ENCODE assay signal across 26 cellular contexts in the genomic region with DNA sequence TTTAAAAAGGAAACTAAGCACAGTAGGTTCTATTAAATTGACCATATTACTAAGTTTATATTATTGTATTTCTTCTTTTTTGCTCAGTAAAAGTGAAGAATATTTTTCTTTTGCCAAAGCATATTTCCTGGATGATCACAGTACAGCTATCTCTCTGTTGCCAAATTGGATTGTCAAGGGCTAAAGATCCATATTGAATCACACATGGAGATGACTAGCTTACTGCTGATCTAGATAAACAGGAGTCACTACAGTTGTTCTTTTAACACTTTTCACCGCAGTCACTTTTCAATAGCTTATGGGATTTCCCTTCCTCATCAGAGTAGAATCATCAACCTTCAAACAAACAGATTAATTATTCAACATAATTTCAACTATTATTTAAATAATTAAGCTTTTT.
DNase-seq lines count a peak whose midpoint lies in the region; ATAC-seq lines count a peak whose summit lies in the region.
"Had no signal": no experiment of that assay in that cellular context is flagged by ENCODE, and none has a peak within 500 bp of the region (broad histone marks: within the 10 kb centered on the region; RNA-seq: fewer than 3 reads in every experiment).

No MANE protein-coding gene starts in this region.

- intact Hi-C loops in activated CD4-positive, alpha-beta T cell treated with anti-CD3 and anti-CD28 coated beads, Interleukin-2, amount 10 ng/mL, durations not matched to agents 24 days and 14 days (cut with micrococcal nuclease) = no loop called here

- peak; percentile 28 for DNase-seq in LHCN-M2 (ENCODE audit: low read depth)
- DNase-seq in SK-N-MC (ENCODE audit: low read depth, low spot score) = no peak
- no peak for DNase-seq in left lobe of liver (ENCODE audit: low spot score)
- DNase-seq in activated CD4-positive, alpha-beta T cell treated with anti-CD3 and anti-CD28 coated beads, Interleukin-2, amount 10 ng/mL, durations not matched to agents 24 days and 14 days = no peak
- no peak for DNase-seq in activated CD4-positive, alpha-beta T cell treated with anti-CD3 and anti-CD28 coated beads, Interleukin-2, amount 10 ng/mL, durations not matched to agents 7 days and 5 days
- no peak for DNase-seq in putamen (ENCODE audit: low spot score)
- DNase-seq: BE2C; CD8-positive, alpha-beta memory T cell; DMS 273 treated with DMSO at 0.1 percent for 48 hours; DMS79 treated with DMSO at 0.1 percent for 48 hours; NCI-H1092; NCI-H1417 treated with DMSO at 0.1 percent for 48 hours; NCI-H1694 treated with DMSO at 0.1 percent for 48 hours; NCI-H2081; NCI-H2171; NCI-H226; NCI-H510A; NCI-H69; NK-92 treated with Interleukin-12 subunit alpha and Interleukin-12 subunit beta, amount 100 ng/mL, for 24 hours; PC-9; SJCRH30 had no signal

- no peak overlapping the region for H3K27ac Mint-ChIP-seq in activated CD4-positive, alpha-beta T cell treated with anti-CD3 and anti-CD28 coated beads, Interleukin-2, amount 10 ng/mL, durations not matched to agents 24 days and 14 days
- no peak overlapping the region for H3K27ac Mint-ChIP-seq in activated CD4-positive, alpha-beta T cell treated with anti-CD3 and anti-CD28 coated beads, Interleukin-2, amount 10 ng/mL, durations not matched to agents 7 days and 5 days
- H3K27ac Mint-ChIP-seq: CD14-positive monocyte; CD8-positive, alpha-beta memory T cell had no signal

- no peaks in the 10 kb centered on the region for H3K9me3 ChIP-seq in SK-N-MC (ENCODE audit: low read depth, low read length)
- no peaks in the 10 kb centered on the region for H3K9me3 ChIP-seq in skeletal muscle tissue (ENCODE audit: control insufficient read depth in 3 of 3, low read length in 3 of 3)
- H3K9me3 ChIP-seq: BE2C, SJCRH30 had no signal

- peaks cover 8 to 19% (median 9%) of the 10 kb centered on the region in 3 donors for H3K4me1 ChIP-seq in skeletal muscle tissue (ENCODE audit: control insufficient read depth in 3 of 3, insufficient read depth in 3 of 3, low read length in 3 of 3)
- H3K4me1 ChIP-seq: BE2C had no signal

- peak overlapping the region; percentile 7 for H3K9ac ChIP-seq in SK-N-MC (ENCODE audit: insufficient read length)
- no peak overlapping the region for H3K9ac ChIP-seq in skeletal muscle tissue (ENCODE audit: low read depth in 1 of 3, low read length in 3 of 3)

- CTCF ChIA-PET in activated CD4-positive, alpha-beta T cell treated with anti-CD3 and anti-CD28 coated beads, Interleukin-2, amount 10 ng/mL, durations not matched to agents 7 days and 5 days (lab: Charles Lee) = no interaction called here

- H3K36me3 ChIP-seq in SK-N-MC (ENCODE audit: insufficient read depth, low read length) (no peaks in the 10 kb centered on the region), skeletal muscle tissue (ENCODE audit: control insufficient read depth in 3 of 3, insufficient read depth in 3 of 3, low read length in 3 of 3) (no peaks in the 10 kb centered on the region)
- H3K36me3 ChIP-seq: BE2C, SJCRH30 had no signal

- no peak overlapping the region for H3K4me3 Mint-ChIP-seq in activated CD4-positive, alpha-beta T cell treated with anti-CD3 and anti-CD28 coated beads, Interleukin-2, amount 10 ng/mL, durations not matched to agents 24 days and 14 days
- H3K4me3 Mint-ChIP-seq in activated CD4-positive, alpha-beta T cell treated with anti-CD3 and anti-CD28 coated beads, Interleukin-2, amount 10 ng/mL, durations not matched to agents 7 days and 5 days = no peak overlapping the region
- H3K4me3 Mint-ChIP-seq: CD14-positive monocyte; CD8-positive, alpha-beta memory T cell had no signal

- peak; percentile 53 for ATAC-seq in left lobe of liver
- ATAC-seq: HCT116, Right ventricle myocardium inferior had no signal

- no peaks in the 10 kb centered on the region for H3K27me3 ChIP-seq in skeletal muscle tissue (ENCODE audit: control insufficient read depth in 3 of 3, insufficient read depth in 3 of 3, low read length in 3 of 3)
- H3K27me3 ChIP-seq: BE2C, SJCRH30 had no signal

- H3K27ac ChIP-seq in SK-N-MC (peak overlapping the region; percentile 91), skeletal muscle tissue (ENCODE audit: low read depth, low read length) (peak overlapping the region; percentile 84)
- H3K27ac ChIP-seq: HL-60, PC-9, SJCRH30 had no signal

- peak overlapping the region; percentile 52 for H3K4me3 ChIP-seq in SK-N-MC
- no peak overlapping the region for H3K4me3 ChIP-seq in skeletal muscle tissue (ENCODE audit: low read length in 3 of 3)
- H3K4me3 ChIP-seq: PC-9, SJCRH30 had no signal

- H3K4me1 Mint-ChIP-seq in activated CD4-positive, alpha-beta T cell treated with anti-CD3 and anti-CD28 coated beads, Interleukin-2, amount 10 ng/mL, durations not matched to agents 24 days and 14 days = no peaks in the 10 kb centered on the region
- H3K4me1 Mint-ChIP-seq in activated CD4-positive, alpha-beta T cell treated with anti-CD3 and anti-CD28 coated beads, Interleukin-2, amount 10 ng/mL, durations not matched to agents 7 days and 5 days = no peaks in the 10 kb centered on the region
- H3K4me1 Mint-ChIP-seq: CD14-positive monocyte; CD8-positive, alpha-beta memory T cell had no signal

- no peaks in the 10 kb centered on the region for H3K9me3 Mint-ChIP-seq in activated CD4-positive, alpha-beta T cell treated with anti-CD3 and anti-CD28 coated beads, Interleukin-2, amount 10 ng/mL, durations not matched to agents 24 days and 14 days
- H3K9me3 Mint-ChIP-seq in activated CD4-positive, alpha-beta T cell treated with anti-CD3 and anti-CD28 coated beads, Interleukin-2, amount 10 ng/mL, durations not matched to agents 7 days and 5 days = no peaks in the 10 kb centered on the region

- POLR2A ChIA-PET in activated CD4-positive, alpha-beta T cell treated with anti-CD3 and anti-CD28 coated beads, Interleukin-2, amount 10 ng/mL, durations not matched to agents 7 days and 5 days (lab: Charles Lee) = no interaction called here

- H3K27me3 Mint-ChIP-seq in activated CD4-positive, alpha-beta T cell treated with anti-CD3 and anti-CD28 coated beads, Interleukin-2, amount 10 ng/mL, durations not matched to agents 24 days and 14 days = peaks cover 2% of the 10 kb centered on the region
- H3K27me3 Mint-ChIP-seq in activated CD4-positive, alpha-beta T cell treated with anti-CD3 and anti-CD28 coated beads, Interleukin-2, amount 10 ng/mL, durations not matched to agents 7 days and 5 days = peaks cover 5% of the 10 kb centered on the region

- no peaks in the 10 kb centered on the region for H3K36me3 Mint-ChIP-seq in activated CD4-positive, alpha-beta T cell treated with anti-CD3 and anti-CD28 coated beads, Interleukin-2, amount 10 ng/mL, durations not matched to agents 24 days and 14 days (ENCODE audit: low read depth)
- no peaks in the 10 kb centered on the region for H3K36me3 Mint-ChIP-seq in activated CD4-positive, alpha-beta T cell treated with anti-CD3 and anti-CD28 coated beads, Interleukin-2, amount 10 ng/mL, durations not matched to agents 7 days and 5 days (ENCODE audit: low read depth)
- H3K36me3 Mint-ChIP-seq: CD14-positive monocyte; CD8-positive, alpha-beta memory T cell had no signal
